Comparison of ENCODE assay signal across 8 cellular contexts in genomic region chr13:45416521-45417125, GRCh38. TPM values are rescaled to one million over a fixed set of nuclear protein-coding genes. Genes with fewer than 3 reads are reported as not detected.
A peak's percentile ranks its signal among the peaks of the same experiment; 100 is the strongest.
DNase-seq lines count a peak whose midpoint lies in the region; ATAC-seq and TF ChIP-seq lines count a peak whose summit lies in the region.

No MANE protein-coding gene starts in this region.

- DNase-seq in M059J (ENCODE audit: low read depth) (peak; percentile 17), astrocyte of the spinal cord (ENCODE audit: low read depth, low spot score) (no peak), D341Med (ENCODE audit: low spot score) (no peak), OCI-M1 (lab: John Stamatoyannopoulos, UW) (no peak)

- peak overlapping the region; percentile 91 for H3K4me2 ChIP-seq in BLaER1

- H3K36me3 ChIP-seq in BLaER1, result peaks cover 6% of the 10 kb centered on the region
- no peaks in the 10 kb centered on the region for H3K36me3 ChIP-seq in mucosa of stomach (ENCODE audit: control insufficient read depth, insufficient read depth, low read length)

- H3K9ac ChIP-seq in BLaER1 (peak overlapping the region; percentile 81), mucosa of stomach (ENCODE audit: low read length) (peak overlapping the region; percentile 82)

- peak overlapping the region; percentile 84 for H3K4me3 ChIP-seq in BLaER1
- peak overlapping the region; percentile 75 for H3K4me3 ChIP-seq in astrocyte of the spinal cord (ENCODE audit: low read depth, low read length)
- peak overlapping the region; percentile 44 for H3K4me3 ChIP-seq in mucosa of stomach (ENCODE audit: low read length)

- peaks cover 17% of the 10 kb centered on the region; the same call in 1 of the 2 replicates for H4K20me1 ChIP-seq in BLaER1

- peak overlapping the region; percentile 82 for H3K27ac ChIP-seq in BLaER1

- no peak for TF ChIP-seq CTCF in astrocyte of the spinal cord (IDR thresholded peaks at IDR 0.05; ENCODE audit: low read depth, low read length)

- H3K27me3 ChIP-seq in BLaER1, result no peaks in the 10 kb centered on the region
- no peaks in the 10 kb centered on the region for H3K27me3 ChIP-seq in mucosa of stomach (ENCODE audit: control insufficient read depth, insufficient read depth, low read length)

- H3K4me1 ChIP-seq in BLaER1, result peaks cover 15% of the 10 kb centered on the region
- H3K4me1 ChIP-seq in mucosa of stomach (ENCODE audit: control insufficient read depth, insufficient read depth, low read length), result peaks cover 13% of the 10 kb centered on the region

- in situ Hi-C loops in astrocyte of the spinal cord (cut with HindIII; ENCODE audit: low sequenced_read_pairs), result no loop called here

- H3K9me3 ChIP-seq in BLaER1, result no peaks in the 10 kb centered on the region
- no peaks in the 10 kb centered on the region for H3K9me3 ChIP-seq in mucosa of stomach (ENCODE audit: control insufficient read depth, low read length)

- ATAC-seq in HG02870 (IDR thresholded peaks at IDR 0.05; ENCODE audit: unreplicated experiment) (no peak), HG02840 (IDR thresholded peaks at IDR 0.05; ENCODE audit: low FRiP score, unreplicated experiment) (no peak)

RNA-seq across cellular contexts. Expression of gene SLC25A30, which starts 1.6 kb away (rescaled TPM):
- total RNA-seq in M059J (2014; rRNA removed; shearing (Covaris generic)), result 4.0 and 6.1 TPM in 2 replicates

RNA-seq across cellular contexts. Expression of gene COG3, which starts 48.1 kb away (rescaled TPM):
- 9.6 and 16.3 TPM in 2 replicates for total RNA-seq in M059J (2014; rRNA removed; shearing (Covaris generic))
